27 cellular contexts compared by ENCODE assay signal in the genomic region with DNA sequence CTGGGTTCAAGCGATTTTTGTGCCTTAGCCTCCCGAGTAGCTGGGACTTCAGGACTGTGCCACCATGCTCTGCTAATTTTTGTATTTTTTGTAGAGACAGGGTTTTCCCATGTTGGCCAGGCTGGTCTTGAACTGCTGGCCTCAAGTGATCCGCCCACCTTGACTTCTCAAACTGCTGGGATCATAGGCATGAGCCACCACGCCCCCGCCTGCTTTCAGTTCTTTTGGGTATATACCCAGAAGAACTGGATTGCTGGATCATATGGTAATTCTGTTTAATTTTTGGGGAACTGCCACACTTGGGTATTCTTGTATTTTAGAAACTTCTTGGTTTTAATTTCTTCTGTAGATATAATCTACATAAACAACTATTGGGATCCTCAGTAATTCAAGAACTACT. TPM values are rescaled to one million over a fixed set of nuclear protein-coding genes. Genes with fewer than 3 reads are reported as not detected.
A peak's percentile ranks its signal among the peaks of the same experiment; 100 is the strongest.
DNase-seq lines count a peak whose midpoint lies in the region; ATAC-seq, FAIRE-seq and TF ChIP-seq lines count a peak whose summit lies in the region.
"Had no signal": no experiment of that assay in that cellular context is flagged by ENCODE, and none has a peak within 500 bp of the region (broad histone marks: within the 10 kb centered on the region; RNA-seq: fewer than 3 reads in every experiment).

No MANE protein-coding gene starts in this region.

- intact Hi-C loops in HepG2 (cut with micrococcal nuclease; ENCODE audit: unreplicated experiment): loop anchor here (1.0 to 2.0 kb wide), 3 partner anchors 8 to 48 kb away; no protein-coding TSS in a partner anchor

- H3K4me3 Mint-ChIP-seq in activated T-cell treated with anti-CD3 and anti-CD28 coated beads, Interleukin-2, amount 50 U/mL, for 24 hours: no peak overlapping the region
- no peak overlapping the region for H3K4me3 Mint-ChIP-seq in stimulated activated effector memory CD8-positive, alpha-beta T cell treated with anti-CD3 and anti-CD28 coated beads, Interleukin-12 subunit alpha, Interleukin-12 subunit beta, amount 100 ng/mL, for 72 hours
- H3K4me3 Mint-ChIP-seq: nephron progenitor cell had no signal

- H3K9ac ChIP-seq in HepG2 (ENCODE audit: insufficient read depth, low read depth, low read length): no peak overlapping the region
- H3K9ac ChIP-seq: parathyroid adenoma had no signal

- H3K4me1 ChIP-seq in HEK293 (ENCODE audit: control insufficient read depth, insufficient read depth, low read length) (peaks cover 17% of the 10 kb centered on the region), HepG2 (ENCODE audit: insufficient read depth, low read length) (peaks cover 90% of the 10 kb centered on the region)
- H3K4me1 ChIP-seq: BE2C, breast epithelium, SJSA1 had no signal

- CTCF ChIA-PET in HEK293 (lab: Yijun Ruan, JAX) (no interaction called here), HepG2 (lab: Yijun Ruan, JAX; ENCODE audit: low intra/inter-chr PET ratio, low total read pairs) (no interaction called here)

- TF ChIP-seq EP300 in HepG2 (IDR thresholded peaks at IDR 0.05; ENCODE audit: low read depth in 2 of 2, low read length in 2 of 2) (no peak), HepG2 (CRISPR knock-in tag; IDR thresholded peaks at IDR 0.05; ENCODE audit: borderline replicate concordance) (no peak)

- WGBS in HepG2 (ENCODE audit: low lambda C conversion rate): 95% methylated on average over 5 of the region's 5 CpGs

- POLR2A ChIA-PET in HEK293 (lab: Yijun Ruan, JAX): interaction anchor here (0.8 kb wide), 1 partner anchor 17 kb away, joined by 3 read pairs; a partner anchor contains a TSS
- POLR2A ChIA-PET in HepG2 (lab: Yijun Ruan, JAX): interaction anchor here (1.0 to 7.0 kb wide), 3 partner anchors 10 to 48 kb away, joined by 3 to 53 read pairs (median 6); a partner anchor contains a TSS

- no peak overlapping the region for H2AFZ ChIP-seq in HepG2 (ENCODE audit: low read length)
- H2AFZ ChIP-seq: parathyroid adenoma had no signal

- ATAC-seq in HepG2 (no peak), GM19328 (IDR thresholded peaks at IDR 0.05; ENCODE audit: unreplicated experiment) (no peak)
- ATAC-seq in stimulated activated effector memory CD8-positive, alpha-beta T cell treated with anti-CD3 and anti-CD28 coated beads, Interleukin-12 subunit alpha, Interleukin-12 subunit beta, amount 100 ng/mL, for 72 hours: peak; percentile 3

- no peak for TF ChIP-seq RAD21 in HepG2 (CRISPR knock-in tag; IDR thresholded peaks at IDR 0.05)

- H3K4me1 Mint-ChIP-seq in activated T-cell treated with anti-CD3 and anti-CD28 coated beads, Interleukin-2, amount 50 U/mL, for 24 hours (ENCODE audit: low read depth): peaks cover 78% of the 10 kb centered on the region
- H3K4me1 Mint-ChIP-seq in stimulated activated effector memory CD8-positive, alpha-beta T cell treated with anti-CD3 and anti-CD28 coated beads, Interleukin-12 subunit alpha, Interleukin-12 subunit beta, amount 100 ng/mL, for 72 hours: peaks cover 78% of the 10 kb centered on the region

- no peak for TF ChIP-seq POLR2A in HepG2 (IDR thresholded peaks at IDR 0.05; ENCODE audit: insufficient read depth in 1 of 2, low read depth in 2 of 2, low read length in 2 of 2)

- peak overlapping the region; percentile 88 for H3K27ac Mint-ChIP-seq in activated T-cell treated with anti-CD3 and anti-CD28 coated beads, Interleukin-2, amount 50 U/mL, for 24 hours
- peak overlapping the region; percentile 50 for H3K27ac Mint-ChIP-seq in stimulated activated effector memory CD8-positive, alpha-beta T cell treated with anti-CD3 and anti-CD28 coated beads, Interleukin-12 subunit alpha, Interleukin-12 subunit beta, amount 100 ng/mL, for 72 hours
- H3K27ac Mint-ChIP-seq: nephron progenitor cell had no signal

- H3K36me3 ChIP-seq in HEK293 (ENCODE audit: control insufficient read depth in 2 of 2, insufficient read depth in 1 of 2, low read length in 2 of 2) (peaks cover 0 to 4% of the 10 kb centered on the region in 2 experiments; a peak in 2 of 3 replicates), HepG2 (replicated peaks in 1 of 2; ENCODE audit: control insufficient read depth in 1 of 2, insufficient read depth in 2 of 2, low read length in 2 of 2) (peaks cover 1 to 3% of the 10 kb centered on the region in 2 experiments; a peak in 3 of 5 replicates)
- H3K36me3 ChIP-seq: breast epithelium, SJSA1, upper lobe of right lung had no signal

- no peak for DNase-seq in activated T-cell treated with anti-CD3 and anti-CD28 coated beads, Interleukin-2, amount 50 U/mL, for 24 hours
- no peak for DNase-seq in activated T-cell treated with anti-CD3 and anti-CD28 coated beads, Interleukin-2, amount 50 U/mL, for 1 hour
- DNase-seq in HepG2 (ENCODE audit: low spot score): no peak
- DNase-seq in stimulated activated effector memory CD8-positive, alpha-beta T cell treated with anti-CD3 and anti-CD28 coated beads, Interleukin-12 subunit alpha, Interleukin-12 subunit beta, amount 100 ng/mL, for 72 hours (ENCODE audit: low spot score in 2 of 2): no peak
- DNase-seq in SW 1271 (lab: John Stamatoyannopoulos, UW): no peak
- no peak for DNase-seq in MV-4-11 (lab: John Stamatoyannopoulos, UW)
- DNase-seq: ACHN; activated CD4-positive, CD25-positive, alpha-beta regulatory T cell treated with anti-CD3 and anti-CD28 coated beads, Interleukin-2, amount 50 U/mL, for 72 hours; activated CD8-positive, alpha-beta memory T cell treated with anti-CD3 and anti-CD28 coated beads, Interleukin-2, amount 50 U/mL, for 48 hours; activated naive CD4-positive, alpha-beta T cell; amniotic stem cell; BE2C; head of caudate nucleus; Kasumi-1; kidney glomerular epithelial cell; mammary epithelial cell; nephron progenitor cell; RPMI8226; T-helper 1 cell; upper lobe of right lung had no signal

- H3K27me3 Mint-ChIP-seq in activated T-cell treated with anti-CD3 and anti-CD28 coated beads, Interleukin-2, amount 50 U/mL, for 24 hours: no peaks in the 10 kb centered on the region

- no peak overlapping the region for H3K27ac ChIP-seq in HEK293 (ENCODE audit: extremely low read depth, low read depth, low read length)
- no peak overlapping the region for H3K27ac ChIP-seq in HepG2 (ENCODE audit: extremely low read length, insufficient read depth, low read length)
- H3K27ac ChIP-seq: breast epithelium, parathyroid adenoma, SJSA1, upper lobe of right lung had no signal

- no peak for FAIRE-seq in HepG2 (lab: Jason Lieb, UNC)
- FAIRE-seq: G401.6, H54 had no signal

- H3K4me2 ChIP-seq in HepG2 (ENCODE audit: low read depth, low read length): no peak overlapping the region

- in situ Hi-C loops in HepG2 (cut with HindIII; ENCODE audit: extremely low pct_ligation_motif_present, low pct_unique_long_range_greater_than_20kb): loop anchor here (10.0 kb wide), 1 partner anchor 59 kb away; no protein-coding TSS in a partner anchor

- TF ChIP-seq CTCF in HEK293 (tag by site-specific recombination; IDR thresholded peaks at IDR 0.05): no peak
- no peak for TF ChIP-seq CTCF in HepG2 (CRISPR knock-in tag; IDR thresholded peaks at IDR 0.05)

- no peaks in the 10 kb centered on the region for H4K20me1 ChIP-seq in HepG2 (ENCODE audit: insufficient read depth, low read length)

- no peaks in the 10 kb centered on the region for H3K9me3 Mint-ChIP-seq in activated T-cell treated with anti-CD3 and anti-CD28 coated beads, Interleukin-2, amount 50 U/mL, for 24 hours
- no peaks in the 10 kb centered on the region for H3K9me3 Mint-ChIP-seq in stimulated activated effector memory CD8-positive, alpha-beta T cell treated with anti-CD3 and anti-CD28 coated beads, Interleukin-12 subunit alpha, Interleukin-12 subunit beta, amount 100 ng/mL, for 72 hours
- H3K9me3 Mint-ChIP-seq: nephron progenitor cell had no signal

- H3K4me3 ChIP-seq in HEK293 (ENCODE audit: low read depth, low read length) (no peak overlapping the region), HepG2 (replicated peaks in 1 of 3; ENCODE audit: insufficient read depth in 1 of 3, low read depth in 2 of 3, low read length in 3 of 3) (no peak overlapping the region)
- H3K4me3 ChIP-seq: breast epithelium, SJSA1, upper lobe of right lung had no signal

- BruUV-seq in HepG2 (replicated peaks; lab: Mats Ljungman, UMichigan): no TSS peak

- H3K9me3 ChIP-seq in HEK293 (ENCODE audit: control insufficient read depth, insufficient read depth, low read depth, low read length): no peaks in the 10 kb centered on the region
- no peaks in the 10 kb centered on the region for H3K9me3 ChIP-seq in HepG2 (ENCODE audit: low read length)
- H3K9me3 ChIP-seq: BE2C, breast epithelium, SJSA1, upper lobe of right lung had no signal

- peaks cover 93% of the 10 kb centered on the region for H3K79me2 ChIP-seq in HepG2 (ENCODE audit: insufficient read depth, low read length)

- H3K27me3 ChIP-seq in HepG2 (ENCODE audit: control insufficient read depth in 1 of 2, insufficient read depth in 2 of 2, low read length in 2 of 2): no peaks in the 10 kb centered on the region
- H3K27me3 ChIP-seq: BE2C, breast epithelium, SJSA1, upper lobe of right lung had no signal

- peaks cover 29% of the 10 kb centered on the region for H3K36me3 Mint-ChIP-seq in activated T-cell treated with anti-CD3 and anti-CD28 coated beads, Interleukin-2, amount 50 U/mL, for 24 hours (ENCODE audit: low read depth)
- H3K36me3 Mint-ChIP-seq in stimulated activated effector memory CD8-positive, alpha-beta T cell treated with anti-CD3 and anti-CD28 coated beads, Interleukin-12 subunit alpha, Interleukin-12 subunit beta, amount 100 ng/mL, for 72 hours: peaks cover 22% of the 10 kb centered on the region

RNA-seq across cellular contexts. Expression of a gene that starts 17.0 kb away (rescaled TPM):
- 69.6 and 81.3 TPM in 2 replicates for total RNA-seq in HepG2 (2016; rRNA removed; fragmentation: Illumina TruSeq; extraction: Trizol)
- 29.8 and 34.6 TPM in 2 replicates for total RNA-seq in HepG2 (2016; cell fraction: cytosol; rRNA removed; fragmentation: Illumina TruSeq; extraction: Trizol; ENCODE audit: low read depth)
- 67.6 and 76.1 TPM in 2 replicates for total RNA-seq in HepG2 (2016; cell fraction: insoluble cytoplasmic fraction; rRNA removed; fragmentation: Illumina TruSeq; extraction: Trizol)
- total RNA-seq in HepG2 (2016; cell fraction: membrane; rRNA removed; fragmentation: Illumina TruSeq; extraction: Trizol): 75.4 and 77.9 TPM in 2 replicates
- 56.4 and 64.9 TPM in 2 replicates for total RNA-seq in HepG2 (2016; cell fraction: nucleus; rRNA removed; fragmentation: Illumina TruSeq; extraction: Trizol)
- polyA plus RNA-seq in HepG2 (2011; rRNA removed): 143 and 153 TPM in 2 replicates
- polyA plus RNA-seq in HepG2 (2011; cell fraction: cytosol; rRNA removed): 73.9 and 132 TPM in 2 replicates
- polyA plus RNA-seq in HepG2 (2011; cell fraction: nucleus; rRNA removed): 85.0 and 104 TPM in 2 replicates
- 48.6 and 65.3 TPM in 2 replicates for polyA plus RNA-seq in HepG2 (2012)
- 29.3 and 38.2 TPM in 2 replicates for polyA plus RNA-seq in HepG2 (2016; cell fraction: cytosol; fragmentation: Illumina TruSeq; extraction: Trizol; ENCODE audit: low read depth)
- polyA plus RNA-seq in HepG2 (2016; cell fraction: insoluble cytoplasmic fraction; fragmentation: Illumina TruSeq; extraction: Trizol; ENCODE audit: low read depth): 50.6 and 50.7 TPM in 2 replicates
- polyA plus RNA-seq in HepG2 (2016; cell fraction: membrane; fragmentation: Illumina TruSeq; extraction: Trizol; ENCODE audit: low read depth): 47.8 and 51.2 TPM in 2 replicates
- 75.6 and 80.4 TPM in 2 replicates for polyA plus RNA-seq in HepG2 (2016; cell fraction: nucleus; fragmentation: Illumina TruSeq; extraction: Trizol; ENCODE audit: insufficient read depth, low read depth)
- polyA minus RNA-seq in HepG2 (2011; rRNA and poly(A)+ RNA removed; ENCODE audit: low replicate concordance): 57.4 and 273 TPM in 2 replicates
- polyA minus RNA-seq in HepG2 (2011; cell fraction: cytosol; rRNA and poly(A)+ RNA removed): 55.2 and 56.1 TPM in 2 replicates
- polyA minus RNA-seq in HepG2 (2011; cell fraction: nucleus; rRNA and poly(A)+ RNA removed): 65.8 and 78.7 TPM in 2 replicates

RNA-seq across cellular contexts. Expression of a gene that starts 24.1 kb away (rescaled TPM):
- total RNA-seq in HepG2 (2016; rRNA removed; fragmentation: Illumina TruSeq; extraction: Trizol): 655 and 1,008 TPM in 2 replicates
- 98.8 and 107 TPM in 2 replicates for total RNA-seq in HepG2 (2016; cell fraction: cytosol; rRNA removed; fragmentation: Illumina TruSeq; extraction: Trizol; ENCODE audit: low read depth)
- 668 and 1,045 TPM in 2 replicates for total RNA-seq in HepG2 (2016; cell fraction: insoluble cytoplasmic fraction; rRNA removed; fragmentation: Illumina TruSeq; extraction: Trizol)
- 125 and 133 TPM in 2 replicates for total RNA-seq in HepG2 (2016; cell fraction: membrane; rRNA removed; fragmentation: Illumina TruSeq; extraction: Trizol)
- total RNA-seq in HepG2 (2016; cell fraction: nucleus; rRNA removed; fragmentation: Illumina TruSeq; extraction: Trizol): 265 and 280 TPM in 2 replicates
- polyA plus RNA-seq in HepG2 (2011; rRNA removed): 174 and 229 TPM in 2 replicates
- 262 and 317 TPM in 2 replicates for polyA plus RNA-seq in HepG2 (2011; cell fraction: cytosol; rRNA removed)
- 129 and 154 TPM in 2 replicates for polyA plus RNA-seq in HepG2 (2011; cell fraction: nucleus; rRNA removed)
- polyA plus RNA-seq in HepG2 (2012): 119 and 185 TPM in 2 replicates
- 44.9 and 46.3 TPM in 2 replicates for polyA plus RNA-seq in HepG2 (2016; cell fraction: cytosol; fragmentation: Illumina TruSeq; extraction: Trizol; ENCODE audit: low read depth)
- polyA plus RNA-seq in HepG2 (2016; cell fraction: insoluble cytoplasmic fraction; fragmentation: Illumina TruSeq; extraction: Trizol; ENCODE audit: low read depth): 1,031 and 1,115 TPM in 2 replicates
- polyA plus RNA-seq in HepG2 (2016; cell fraction: membrane; fragmentation: Illumina TruSeq; extraction: Trizol; ENCODE audit: low read depth): 59.3 and 65.9 TPM in 2 replicates
- polyA plus RNA-seq in HepG2 (2016; cell fraction: nucleus; fragmentation: Illumina TruSeq; extraction: Trizol; ENCODE audit: insufficient read depth, low read depth): 404 and 418 TPM in 2 replicates
- polyA minus RNA-seq in HepG2 (2011; rRNA and poly(A)+ RNA removed; ENCODE audit: low replicate concordance): 287 and 339 TPM in 2 replicates
- 119 and 149 TPM in 2 replicates for polyA minus RNA-seq in HepG2 (2011; cell fraction: cytosol; rRNA and poly(A)+ RNA removed)
- polyA minus RNA-seq in HepG2 (2011; cell fraction: nucleus; rRNA and poly(A)+ RNA removed): 61.0 and 63.3 TPM in 2 replicates

RNA-seq across cellular contexts. Expression of a gene that starts 31.0 kb away (rescaled TPM):
- total RNA-seq in HepG2 (2016; rRNA removed; fragmentation: Illumina TruSeq; extraction: Trizol): 158 and 192 TPM in 2 replicates
- 122 and 175 TPM in 2 replicates for total RNA-seq in HepG2 (2016; cell fraction: cytosol; rRNA removed; fragmentation: Illumina TruSeq; extraction: Trizol; ENCODE audit: low read depth)
- 162 and 186 TPM in 2 replicates for total RNA-seq in HepG2 (2016; cell fraction: insoluble cytoplasmic fraction; rRNA removed; fragmentation: Illumina TruSeq; extraction: Trizol)
- total RNA-seq in HepG2 (2016; cell fraction: membrane; rRNA removed; fragmentation: Illumina TruSeq; extraction: Trizol): 303 and 344 TPM in 2 replicates
- 81.6 and 92.8 TPM in 2 replicates for total RNA-seq in HepG2 (2016; cell fraction: nucleus; rRNA removed; fragmentation: Illumina TruSeq; extraction: Trizol)
- polyA plus RNA-seq in HepG2 (2011; rRNA removed): 250 and 325 TPM in 2 replicates
- polyA plus RNA-seq in HepG2 (2011; cell fraction: cytosol; rRNA removed): 211 and 253 TPM in 2 replicates
- 57.2 and 73.6 TPM in 2 replicates for polyA plus RNA-seq in HepG2 (2011; cell fraction: nucleus; rRNA removed)
- polyA plus RNA-seq in HepG2 (2012): 159 and 220 TPM in 2 replicates
- 251 and 392 TPM in 2 replicates for polyA plus RNA-seq in HepG2 (2016; cell fraction: cytosol; fragmentation: Illumina TruSeq; extraction: Trizol; ENCODE audit: low read depth)
- 347 and 364 TPM in 2 replicates for polyA plus RNA-seq in HepG2 (2016; cell fraction: insoluble cytoplasmic fraction; fragmentation: Illumina TruSeq; extraction: Trizol; ENCODE audit: low read depth)
- 489 and 569 TPM in 2 replicates for polyA plus RNA-seq in HepG2 (2016; cell fraction: membrane; fragmentation: Illumina TruSeq; extraction: Trizol; ENCODE audit: low read depth)
- polyA plus RNA-seq in HepG2 (2016; cell fraction: nucleus; fragmentation: Illumina TruSeq; extraction: Trizol; ENCODE audit: insufficient read depth, low read depth): 196 and 201 TPM in 2 replicates
- 35.1 and 119 TPM in 2 replicates for polyA minus RNA-seq in HepG2 (2011; rRNA and poly(A)+ RNA removed; ENCODE audit: low replicate concordance)
- 82.6 and 91.2 TPM in 2 replicates for polyA minus RNA-seq in HepG2 (2011; cell fraction: cytosol; rRNA and poly(A)+ RNA removed)
- 41.5 and 46.2 TPM in 2 replicates for polyA minus RNA-seq in HepG2 (2011; cell fraction: nucleus; rRNA and poly(A)+ RNA removed)
